16 cellular contexts compared by ENCODE assay signal in the genomic region with DNA sequence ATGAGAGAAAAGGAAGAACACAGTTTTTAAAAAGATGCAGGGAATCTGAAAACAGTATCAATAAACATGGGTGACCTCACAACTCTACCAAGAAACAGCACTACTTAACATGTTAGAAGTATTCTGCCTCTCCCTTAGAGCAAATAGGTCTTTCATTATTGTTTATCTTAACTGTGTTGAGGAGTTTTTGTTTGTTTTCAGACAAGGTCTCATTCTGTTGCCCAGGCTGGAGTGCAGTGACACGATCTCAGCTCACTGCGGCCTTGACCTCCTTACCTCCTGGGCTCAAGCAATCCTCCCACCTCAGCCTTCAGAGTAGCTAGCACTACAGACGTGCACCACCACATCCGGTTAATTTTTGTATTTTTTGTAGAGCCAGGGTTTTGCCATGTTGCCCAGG.
DNase-seq lines count a peak whose midpoint lies in the region; ATAC-seq and TF ChIP-seq lines count a peak whose summit lies in the region.
"Had no signal": no experiment of that assay in that cellular context is flagged by ENCODE, and none has a peak within 500 bp of the region (broad histone marks: within the 10 kb centered on the region; RNA-seq: fewer than 3 reads in every experiment).

No MANE protein-coding gene starts in this region.

- DNase-seq in Panc1 (ENCODE audit: low read depth, low spot score) (no peak), left colon (no peak), trophoblast cell (no peak), osteocyte (ENCODE audit: extremely low spot score, unreplicated experiment) (no peak), NOMO-1 (lab: John Stamatoyannopoulos, UW; ENCODE audit: unreplicated experiment in 2 of 2) (no peak)
- DNase-seq in stimulated activated CD4-positive, alpha-beta T cell treated with anti-CD3 and anti-CD28 coated beads, Interleukin-15, amount 100 ng/mL, for 24 hours: no peak
- no peak for DNase-seq in activated T-cell treated with anti-CD3 and anti-CD28 coated beads, Interleukin-2, amount 50 U/mL, for 48 hours
- DNase-seq: C1 segment of cervical spinal cord; CD4-positive, alpha-beta T cell; DMS153; GM23248; IMR-90 had no signal

- H2AFZ ChIP-seq in trophoblast cell (ENCODE audit: insufficient read depth, low read length, poor library complexity): no peak overlapping the region
- H2AFZ ChIP-seq: GM23248 had no signal

- no peaks in the 10 kb centered on the region for H3K9me3 Mint-ChIP-seq in osteocyte (ENCODE audit: unreplicated experiment)
- H3K9me3 Mint-ChIP-seq: CD4-positive, alpha-beta T cell had no signal

- H4K12ac ChIP-seq in trophoblast cell (ENCODE audit: low read depth, low read length): no peak overlapping the region

- no peaks in the 10 kb centered on the region for H3K27me3 Mint-ChIP-seq in osteocyte (ENCODE audit: unreplicated experiment)
- H3K27me3 Mint-ChIP-seq: B cell; CD4-positive, alpha-beta T cell had no signal

- no peak overlapping the region for H3K27ac Mint-ChIP-seq in osteocyte (ENCODE audit: unreplicated experiment)
- H3K27ac Mint-ChIP-seq: B cell; CD4-positive, alpha-beta T cell had no signal

- no peak overlapping the region for H3K14ac ChIP-seq in trophoblast cell (ENCODE audit: low read length)

- WGBS in trophoblast cell (ENCODE audit: extremely low coverage, insufficient coverage, insufficient read length): no CpG with 5 or more reads among the region's 4 CpGs

- no peak overlapping the region for H2BK12ac ChIP-seq in trophoblast cell (ENCODE audit: low read length)

- no peak overlapping the region for H4K8ac ChIP-seq in trophoblast cell (ENCODE audit: low read depth, low read length)

- in situ Hi-C loops in Panc1 (cut with HindIII; ENCODE audit: low pct_unique_long_range_greater_than_20kb, low sequenced_read_pairs): no loop called here

- no peaks in the 10 kb centered on the region for H3K27me3 ChIP-seq in Panc1 (ENCODE audit: control insufficient read depth, insufficient read depth, low read length)
- no peaks in the 10 kb centered on the region for H3K27me3 ChIP-seq in trophoblast cell (ENCODE audit: insufficient read depth, low read length)

- no peaks in the 10 kb centered on the region for H3K4me1 Mint-ChIP-seq in osteocyte (ENCODE audit: unreplicated experiment)
- H3K4me1 Mint-ChIP-seq: B cell had no signal

- peaks cover 12% of the 10 kb centered on the region for H3K4me1 ChIP-seq in Panc1 (ENCODE audit: control insufficient read depth, insufficient read depth, low read length)
- peaks cover 7 to 8% of the 10 kb centered on the region in 2 experiments for H3K4me1 ChIP-seq in trophoblast cell (ENCODE audit: control insufficient read depth in 1 of 2, insufficient read depth in 2 of 2, low read length in 2 of 2)

- no peak overlapping the region for H3K4me2 ChIP-seq in trophoblast cell (ENCODE audit: low read length)

- no peak overlapping the region for H3K18ac ChIP-seq in trophoblast cell (ENCODE audit: low read length)

- H3K9me3 ChIP-seq in Panc1 (ENCODE audit: control insufficient read depth, insufficient read depth, low read depth, low read length) (no peaks in the 10 kb centered on the region), trophoblast cell (ENCODE audit: insufficient read depth, low read depth, low read length) (no peaks in the 10 kb centered on the region)

- no peak for TF ChIP-seq CTCF in 22Rv1 (IDR thresholded peaks at IDR 0.05)
- no peak for TF ChIP-seq CTCF in Panc1 (IDR thresholded peaks at IDR 0.05)
- no peak for TF ChIP-seq CTCF in osteocyte (IDR thresholded peaks at IDR 0.05)

- CTCF ChIA-PET in Panc1 (lab: Charles Lee): no interaction called here

- H3K36me3 ChIP-seq in Panc1 (ENCODE audit: control insufficient read depth, insufficient read depth, low read length) (no peaks in the 10 kb centered on the region), trophoblast cell (ENCODE audit: control insufficient read depth in 1 of 2, insufficient read depth in 2 of 2, low read length in 2 of 2) (no peaks in the 10 kb centered on the region)

- H3K23ac ChIP-seq in trophoblast cell (ENCODE audit: low read length): no peak overlapping the region

- H3K4me3 ChIP-seq in Panc1 (ENCODE audit: low read depth in 2 of 2, low read length in 2 of 2): no peak overlapping the region
- H3K4me3 ChIP-seq in trophoblast cell (ENCODE audit: low read depth, low read length): no peak overlapping the region
- H3K4me3 ChIP-seq: GM23248 had no signal

- no peak overlapping the region for H2AK5ac ChIP-seq in trophoblast cell (ENCODE audit: low read length)

- no peaks in the 10 kb centered on the region for H3K79me1 ChIP-seq in trophoblast cell (ENCODE audit: low read length)

- POLR2A ChIA-PET in Panc1 (lab: Charles Lee): no interaction called here

- no peak overlapping the region for H2BK5ac ChIP-seq in trophoblast cell (ENCODE audit: low read depth, low read length, poor library complexity)

- H3K36me3 Mint-ChIP-seq in osteocyte (ENCODE audit: unreplicated experiment): no peaks in the 10 kb centered on the region

- no peak overlapping the region for H3K9ac ChIP-seq in trophoblast cell (ENCODE audit: low read length)
- H3K9ac ChIP-seq: GM23248 had no signal

- peak overlapping the region; percentile 2 for H4K91ac ChIP-seq in trophoblast cell (ENCODE audit: low read depth, low read length)

- no TSS peak for BruUV-seq in Panc1 (replicated peaks; lab: Mats Ljungman, UMichigan)

- intact Hi-C loops in Panc1 (cut with micrococcal nuclease; ENCODE audit: unreplicated experiment) (no loop called here), left colon (cut with DNase I, micrococcal nuclease) (no loop called here)

- ATAC-seq in Panc1 (peak; percentile 57), left colon (peak; percentile 18)
- ATAC-seq: HCT116 had no signal

- H2BK120ac ChIP-seq in trophoblast cell (ENCODE audit: insufficient read depth, low read length, poor library complexity): no peak overlapping the region

- no peaks in the 10 kb centered on the region for H3K79me2 ChIP-seq in trophoblast cell (ENCODE audit: control insufficient read depth, insufficient read depth, low read length, poor library complexity)

- H3K4ac ChIP-seq in trophoblast cell (ENCODE audit: low read depth, low read length): no peak overlapping the region

- H3K4me3 Mint-ChIP-seq in osteocyte (ENCODE audit: unreplicated experiment): no peak overlapping the region
- H3K4me3 Mint-ChIP-seq: B cell; CD4-positive, alpha-beta T cell had no signal

- H3K27ac ChIP-seq in 22Rv1 (peak overlapping the region; percentile 22), Panc1 (ENCODE audit: low read length) (peak overlapping the region; percentile 86), trophoblast cell (ENCODE audit: low read depth, low read length) (no peak overlapping the region)
- H3K27ac ChIP-seq: GM23248, HL-60 had no signal
